Comparison of ENCODE assay signal across 30 cellular contexts in the genomic region with DNA sequence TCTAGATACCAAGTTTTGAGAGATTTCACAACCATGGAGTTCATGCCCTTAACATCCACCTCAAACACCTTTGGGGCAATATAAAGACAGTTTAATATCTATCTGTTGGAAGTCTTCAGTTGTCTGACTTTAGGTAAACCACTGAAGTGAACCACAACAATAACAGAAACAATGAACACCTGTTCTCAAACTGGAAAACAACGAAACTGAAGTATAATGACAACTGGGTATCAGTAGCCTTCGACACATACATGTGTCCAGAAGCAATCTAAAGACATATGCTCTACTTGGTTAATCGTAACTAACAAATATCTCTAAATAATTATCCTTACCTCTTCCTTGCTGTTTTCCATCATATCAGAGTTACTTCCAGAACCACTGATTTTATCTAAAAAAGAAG.
"Had no signal": no experiment of that assay in that cellular context is flagged by ENCODE, and none has a peak within 500 bp of the region (broad histone marks: within the 10 kb centered on the region; RNA-seq: fewer than 3 reads in every experiment).

No MANE protein-coding gene starts in this region.

- H3K9me3 ChIP-seq: body of pancreas, colonic mucosa, esophagus squamous epithelium had no signal

- H3K27ac ChIP-seq: body of pancreas, colonic mucosa, epithelial cell of prostate, esophagus squamous epithelium, WERI-Rb-1 had no signal

- H3K4me1 ChIP-seq: body of pancreas, colonic mucosa, esophagus squamous epithelium had no signal

- H3K4me3 ChIP-seq: body of pancreas, colonic mucosa, esophagus squamous epithelium had no signal

- DNase-seq: activated B cell treated with CpG ODN at 0.5 μM for 24 hours; activated CD4-positive, alpha-beta memory T cell treated with anti-CD3 and anti-CD28 coated beads, Interleukin-2, amount 10 ng/mL, durations not matched to agents 7 days and 5 days; activated CD4-positive, alpha-beta T cell treated with anti-CD3 and anti-CD28 coated beads for 48 hours; activated CD4-positive, alpha-beta T cell treated with anti-CD3 and anti-CD28 coated beads, Interleukin-2, amount 50 U/mL, for 4 hours; activated effector memory CD4-positive, alpha-beta T cell treated with Interleukin-2 at 50 U/mL for 16 hours; activated gamma-delta T cell treated with Interleukin-2 at 50 U/mL for 16 hours; activated naive CD4-positive, alpha-beta T cell treated with anti-CD3 and anti-CD28 coated beads, Interleukin-2, amount 50 U/mL, for 16 hours; activated naive CD4-positive, alpha-beta T cell treated with Interleukin-2 at 50 U/mL for 16 hours; activated T-cell treated with anti-CD3 and anti-CD28 coated beads, Interleukin-2, amount 50 U/mL, for 4 hours; amniotic stem cell; anterior cingulate cortex; body of pancreas; caudate nucleus; cerebellar nuclear complex; colonic mucosa; effector CD8-positive, alpha-beta T cell; esophagus squamous epithelium; foreskin melanocyte; head of caudate nucleus; T-helper 1 cell; T-helper 17 cell; T1000; WERI-Rb-1 had no signal

- H3K9me3 Mint-ChIP-seq: activated B cell treated with CpG ODN at 0.5 μM for 24 hours; activated CD4-positive, alpha-beta memory T cell treated with anti-CD3 and anti-CD28 coated beads, Interleukin-2, amount 10 ng/mL, durations not matched to agents 7 days and 5 days; activated T-cell treated with anti-CD3 and anti-CD28 coated beads, Interleukin-2, amount 50 U/mL, for 4 hours; activated T-helper 17 cell treated with anti-CD3 and anti-CD28 coated beads, Interleukin-2, amount 50 U/mL, for 72 hours; T-helper 2 cell treated with Interferon-gamma antibody and Interleukin-4, amounts not matched to agents 5 μg/mL and 100 μg/mL, for 36 hours had no signal

- H3K4me3 Mint-ChIP-seq: activated B cell treated with CpG ODN at 0.5 μM for 24 hours; activated CD4-positive, alpha-beta memory T cell treated with anti-CD3 and anti-CD28 coated beads, Interleukin-2, amount 10 ng/mL, durations not matched to agents 7 days and 5 days; activated naive CD8-positive, alpha-beta T cell; activated T-cell treated with anti-CD3 and anti-CD28 coated beads, Interleukin-2, amount 50 U/mL, for 4 hours; activated T-helper 17 cell treated with anti-CD3 and anti-CD28 coated beads, Interleukin-2, amount 50 U/mL, for 72 hours; T-helper 17 cell; T-helper 2 cell treated with Interferon-gamma antibody and Interleukin-4, amounts not matched to agents 5 μg/mL and 100 μg/mL, for 36 hours had no signal

- H3K27me3 ChIP-seq: body of pancreas, colonic mucosa, esophagus squamous epithelium had no signal

- H3K36me3 ChIP-seq: colonic mucosa had no signal

- FAIRE-seq: endometrium, endothelial cell of umbilical vein had no signal

- H3K27me3 Mint-ChIP-seq: activated B cell treated with CpG ODN at 0.5 μM for 24 hours; activated CD4-positive, alpha-beta memory T cell treated with anti-CD3 and anti-CD28 coated beads, Interleukin-2, amount 10 ng/mL, durations not matched to agents 7 days and 5 days; activated naive CD8-positive, alpha-beta T cell; activated T-helper 17 cell treated with anti-CD3 and anti-CD28 coated beads, Interleukin-2, amount 50 U/mL, for 72 hours; T-helper 17 cell had no signal

- H3K27ac Mint-ChIP-seq: activated B cell treated with CpG ODN at 0.5 μM for 24 hours; activated CD4-positive, alpha-beta memory T cell treated with anti-CD3 and anti-CD28 coated beads, Interleukin-2, amount 10 ng/mL, durations not matched to agents 7 days and 5 days; activated naive CD8-positive, alpha-beta T cell; activated T-helper 17 cell treated with anti-CD3 and anti-CD28 coated beads, Interleukin-2, amount 50 U/mL, for 72 hours; T-helper 17 cell; T-helper 2 cell treated with Interferon-gamma antibody and Interleukin-4, amounts not matched to agents 5 μg/mL and 100 μg/mL, for 36 hours had no signal

- ATAC-seq: activated CD4-positive, CD25-positive, alpha-beta regulatory T cell treated with anti-CD3 and anti-CD28 coated beads, Interleukin-2, amount 50 U/mL, for 24 hours; activated T-cell treated with anti-CD3 and anti-CD28 coated beads, Interleukin-2, amount 50 U/mL, for 4 hours; activated T-helper 17 cell treated with anti-CD3 and anti-CD28 coated beads, Interleukin-2, amount 50 U/mL, for 72 hours; body of pancreas; T-helper 17 cell had no signal
